In the genomic region with DNA sequence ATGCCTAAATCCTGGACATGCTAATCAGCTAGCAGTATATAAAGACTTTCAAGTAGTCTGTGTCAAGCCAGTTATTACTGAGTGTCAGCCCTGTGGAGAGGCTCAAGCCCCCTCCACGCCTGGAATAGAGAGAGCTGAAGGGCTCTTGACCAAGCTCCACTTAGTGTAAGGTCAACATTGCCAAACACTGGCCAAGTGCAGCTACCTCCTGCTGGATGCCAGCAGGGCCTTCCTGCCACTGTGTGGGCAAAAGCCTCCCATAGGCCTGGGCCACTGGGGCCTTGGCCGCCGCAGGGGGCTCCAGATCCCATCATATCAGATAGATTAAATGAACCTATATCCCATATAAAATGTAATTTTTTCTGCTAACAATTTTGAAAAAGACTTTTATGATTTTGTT, we compare ENCODE assay signal across 2 cellular contexts.
TF ChIP-seq lines count a peak whose summit lies in the region.

No MANE protein-coding gene starts in this region.

TF ChIP-seq in HEK293, 187 proteins besides CTCF, POLR2A, EP300 and RAD21:
- TF ChIP-seq ZNF302 (tag by site-specific recombination; IDR thresholded peaks at IDR 0.05; ENCODE audit: low read depth) (no peak), ZNF664 (tag by site-specific recombination; IDR thresholded peaks at IDR 0.05) (no peak), ZIC2 (tag by site-specific recombination; IDR thresholded peaks at IDR 0.05) (peak; percentile 60), ZNF140 (tag by site-specific recombination; IDR thresholded peaks at IDR 0.05) (no peak), ZEB2 (tag by site-specific recombination; IDR thresholded peaks at IDR 0.05) (no peak), ZBTB21 (tag by site-specific recombination; IDR thresholded peaks at IDR 0.05) (no peak)

TF ChIP-seq in H1, 55 proteins besides CTCF, POLR2A, EP300 and RAD21:
- TF ChIP-seq JUND (IDR thresholded peaks at IDR 0.05; ENCODE audit: low read length) = no peak
- TF ChIP-seq BCL11A (IDR thresholded peaks at IDR 0.05; ENCODE audit: low read depth in 2 of 2, low read length in 2 of 2) = no peak
- TF ChIP-seq TEAD4 (IDR thresholded peaks at IDR 0.05; ENCODE audit: low read depth, low read length) = no peak
- no peak for TF ChIP-seq GTF2F1 (IDR thresholded peaks at IDR 0.05; ENCODE audit: borderline replicate concordance, low read depth, low read length)
- TF ChIP-seq JUN (IDR thresholded peaks at IDR 0.05; ENCODE audit: low read depth, low read length) = no peak
- TF ChIP-seq TAF1 (IDR thresholded peaks at IDR 0.05; ENCODE audit: low read depth, low read length) = no peak
- TF ChIP-seq ASH2L (IDR thresholded peaks at IDR 0.05; ENCODE audit: low read length) = no peak
- TF ChIP-seq RBBP5 (IDR thresholded peaks at IDR 0.05; ENCODE audit: borderline replicate concordance, low read depth, low read length) = no peak
- no peak for TF ChIP-seq YY1 (IDR thresholded peaks at IDR 0.05; ENCODE audit: low read depth, low read length)
- TF ChIP-seq, protein P1, sequence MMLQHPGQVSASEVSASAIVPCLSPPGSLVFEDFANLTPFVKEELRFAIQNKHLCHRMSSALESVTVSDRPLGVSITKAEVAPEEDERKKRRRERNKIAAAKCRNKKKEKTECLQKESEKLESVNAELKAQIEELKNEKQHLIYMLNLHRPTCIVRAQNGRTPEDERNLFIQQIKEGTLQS (IDR thresholded peaks at IDR 0.05; ENCODE audit: insufficient read depth, low read depth, low read length) = no peak
- no peak for TF ChIP-seq GABPA (IDR thresholded peaks at IDR 0.05; ENCODE audit: borderline replicate concordance, insufficient read depth, low read length)
- no peak for TF ChIP-seq BACH1 (IDR thresholded peaks at IDR 0.05; ENCODE audit: low read length)
